In the genomic region with DNA sequence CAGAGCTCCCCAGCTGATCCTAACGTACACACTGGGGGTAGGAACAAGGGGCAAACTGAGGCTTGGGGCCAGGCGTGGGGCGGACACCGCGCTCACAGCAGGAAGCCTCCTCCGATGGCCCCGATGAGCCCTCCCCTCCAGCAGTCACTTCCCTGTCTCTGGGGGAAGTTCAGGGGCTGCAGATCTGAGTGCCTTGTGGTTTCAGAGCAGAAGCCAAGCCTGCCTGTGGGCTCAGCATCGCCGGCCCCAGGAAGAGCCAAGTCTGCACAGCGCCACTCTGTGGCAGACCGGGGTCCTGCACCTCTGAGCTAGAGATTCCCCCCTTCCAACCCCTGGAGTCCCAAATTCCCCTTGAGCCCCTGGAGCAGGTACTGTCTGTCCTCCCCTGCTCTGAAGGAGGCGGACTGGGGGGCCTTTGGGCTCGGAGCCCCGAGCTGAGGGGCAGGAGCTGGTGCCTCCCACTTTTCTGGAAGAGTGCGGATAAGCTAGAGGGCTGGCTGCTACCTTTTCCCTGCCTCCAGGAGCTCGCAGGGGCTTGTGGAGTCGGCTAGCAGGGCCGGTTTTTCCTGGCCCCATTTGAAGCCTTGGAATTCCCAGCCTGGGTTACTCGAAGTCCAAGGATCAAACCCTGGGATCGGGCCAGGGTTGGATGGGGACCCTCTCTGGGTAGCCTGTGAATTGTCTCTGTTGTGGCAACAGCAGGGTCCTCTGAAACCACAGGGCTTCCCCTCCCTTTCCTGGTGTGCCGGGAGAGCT, we compare ENCODE assay signal across 1 cellular context.
A peak's percentile ranks its signal among the peaks of the same experiment; 100 is the strongest.
TF ChIP-seq lines count a peak whose summit lies in the region.

No MANE protein-coding gene starts in this region.

TF ChIP-seq in K562, 482 proteins besides CTCF, POLR2A, EP300 and RAD21 (continued from another document and continues in another):
- TF ChIP-seq, protein P1, sequence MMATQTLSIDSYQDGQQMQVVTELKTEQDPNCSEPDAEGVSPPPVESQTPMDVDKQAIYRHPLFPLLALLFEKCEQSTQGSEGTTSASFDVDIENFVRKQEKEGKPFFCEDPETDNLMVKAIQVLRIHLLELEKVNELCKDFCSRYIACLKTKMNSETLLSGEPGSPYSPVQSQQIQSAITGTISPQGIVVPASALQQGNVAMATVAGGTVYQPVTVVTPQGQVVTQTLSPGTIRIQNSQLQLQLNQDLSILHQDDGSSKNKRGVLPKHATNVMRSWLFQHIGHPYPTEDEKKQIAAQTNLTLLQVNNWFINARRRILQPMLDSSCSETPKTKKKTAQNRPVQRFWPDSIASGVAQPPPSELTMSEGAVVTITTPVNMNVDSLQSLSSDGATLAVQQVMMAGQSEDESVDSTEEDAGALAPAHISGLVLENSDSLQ (IDR thresholded peaks at IDR 0.05), result 0 out of 2 replicates have a peak, but pooled peaks have one; percentile 3
- TF ChIP-seq SAP30 (IDR thresholded peaks at IDR 0.05; ENCODE audit: borderline replicate concordance, insufficient read depth, low read depth, low read length, poor library complexity, severe bottlenecking) (peak; percentile 47), SMARCA4 (IDR thresholded peaks at IDR 0.05) (peak; percentile 47; the same call in 1 of the 2 replicates), TEAD1 (CRISPR knock-in tag; IDR thresholded peaks at IDR 0.05) (peak in 1 of 2 experiments; percentile 62; a peak in 1 of 4 replicates), FOXM1 (IDR thresholded peaks at IDR 0.05; ENCODE audit: low read depth) (no peak), FOXM1 (CRISPR knock-in tag; IDR thresholded peaks at IDR 0.05; ENCODE audit: low read depth) (no peak), TCF7 (IDR thresholded peaks at IDR 0.05; ENCODE audit: borderline replicate concordance) (no peak), YY1 (IDR thresholded peaks at IDR 0.05; ENCODE audit: borderline replicate concordance in 1 of 3, control insufficient read depth in 1 of 3, extremely low read depth in 1 of 3, insufficient read depth in 3 of 3, insufficient read length in 1 of 3, insufficient replicate concordance in 2 of 3, low read depth in 1 of 3, low read length in 2 of 3) (peak in 2 of 3 experiments; percentile 64 to 69), FOSL1 (tag; conservative IDR thresholded peaks at IDR 0.05) (no peak), PURB (CRISPR knock-in tag; IDR thresholded peaks at IDR 0.05; ENCODE audit: low read depth) (no peak), ZNF232 (CRISPR knock-in tag; IDR thresholded peaks at IDR 0.05) (no peak), NBN (IDR thresholded peaks at IDR 0.05; ENCODE audit: low read depth) (peak; percentile 71; the same call in 1 of the 2 replicates), NCOR1 (IDR thresholded peaks at IDR 0.05) (peak; percentile 38), ZBTB17 (CRISPR knock-in tag; IDR thresholded peaks at IDR 0.05) (no peak), ZNF121 (CRISPR knock-in tag; conservative IDR thresholded peaks at IDR 0.05) (no peak), LARP7 (IDR thresholded peaks at IDR 0.05) (no peak), ZC3H8 (IDR thresholded peaks at IDR 0.05) (no peak), SNRNP70 (optimal IDR thresholded peaks at IDR 0.05; ENCODE audit: low read depth, low read length) (no peak), KLF1 (tag; IDR thresholded peaks at IDR 0.05) (no peak), GABPA (tag; conservative IDR thresholded peaks at IDR 0.05; ENCODE audit: low read depth) (peak; percentile 38), ZNF253 (CRISPR knock-in tag; conservative IDR thresholded peaks at IDR 0.05) (no peak), CHD1 (IDR thresholded peaks at IDR 0.05; ENCODE audit: low read length) (peak; percentile 8), SMAD2 (IDR thresholded peaks at IDR 0.05; ENCODE audit: low read depth, low read length) (no peak), FOS (IDR thresholded peaks at IDR 0.05; ENCODE audit: extremely low read depth, insufficient read length) (no peak), HNRNPL (IDR thresholded peaks at IDR 0.05; ENCODE audit: low read depth, low read length) (no peak), CHD2 (IDR thresholded peaks at IDR 0.05; ENCODE audit: low read depth, low read length) (no peak), MTA2 (IDR thresholded peaks at IDR 0.05; ENCODE audit: low read depth) (0 out of 2 replicates have a peak, but pooled peaks have one; percentile 7), CBX8 (IDR thresholded peaks at IDR 0.05; ENCODE audit: borderline replicate concordance, extremely low read depth, low read depth, low read length, poor library complexity, severe bottlenecking) (no peak), CTBP1 (IDR thresholded peaks at IDR 0.05; ENCODE audit: borderline replicate concordance) (peak; percentile 69; the same call in 1 of the 2 replicates), NR4A1 (CRISPR knock-in tag; IDR thresholded peaks at IDR 0.05) (no peak), NR4A1 (tag; IDR thresholded peaks at IDR 0.05) (no peak), CCAR2 (IDR thresholded peaks at IDR 0.05; ENCODE audit: low read depth, low read length) (no peak), ZNF766 (CRISPR knock-in tag; conservative IDR thresholded peaks at IDR 0.05) (0 out of 2 replicates have a peak, but pooled peaks have one; percentile 51), GATA2 (CRISPR knock-in tag; IDR thresholded peaks at IDR 0.05) (no peak), THRAP3 (IDR thresholded peaks at IDR 0.05; ENCODE audit: borderline replicate concordance) (no peak), ZBTB7A (IDR thresholded peaks at IDR 0.05; ENCODE audit: borderline replicate concordance, control insufficient read depth, low read depth, low read length) (peak; percentile 88), POLR3G (IDR thresholded peaks at IDR 0.05; ENCODE audit: extremely low read depth, insufficient read length, insufficient replicate concordance) (no peak), BHLHE40 (IDR thresholded peaks at IDR 0.05; ENCODE audit: low read length) (peak; percentile 53; the same call in 1 of the 2 replicates)
- TF ChIP-seq, protein P2, sequence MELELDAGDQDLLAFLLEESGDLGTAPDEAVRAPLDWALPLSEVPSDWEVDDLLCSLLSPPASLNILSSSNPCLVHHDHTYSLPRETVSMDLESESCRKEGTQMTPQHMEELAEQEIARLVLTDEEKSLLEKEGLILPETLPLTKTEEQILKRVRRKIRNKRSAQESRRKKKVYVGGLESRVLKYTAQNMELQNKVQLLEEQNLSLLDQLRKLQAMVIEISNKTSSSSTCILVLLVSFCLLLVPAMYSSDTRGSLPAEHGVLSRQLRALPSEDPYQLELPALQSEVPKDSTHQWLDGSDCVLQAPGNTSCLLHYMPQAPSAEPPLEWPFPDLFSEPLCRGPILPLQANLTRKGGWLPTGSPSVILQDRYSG (tag; conservative IDR thresholded peaks at IDR 0.05; ENCODE audit: low read depth), result no peak
- TF ChIP-seq, protein P3, sequence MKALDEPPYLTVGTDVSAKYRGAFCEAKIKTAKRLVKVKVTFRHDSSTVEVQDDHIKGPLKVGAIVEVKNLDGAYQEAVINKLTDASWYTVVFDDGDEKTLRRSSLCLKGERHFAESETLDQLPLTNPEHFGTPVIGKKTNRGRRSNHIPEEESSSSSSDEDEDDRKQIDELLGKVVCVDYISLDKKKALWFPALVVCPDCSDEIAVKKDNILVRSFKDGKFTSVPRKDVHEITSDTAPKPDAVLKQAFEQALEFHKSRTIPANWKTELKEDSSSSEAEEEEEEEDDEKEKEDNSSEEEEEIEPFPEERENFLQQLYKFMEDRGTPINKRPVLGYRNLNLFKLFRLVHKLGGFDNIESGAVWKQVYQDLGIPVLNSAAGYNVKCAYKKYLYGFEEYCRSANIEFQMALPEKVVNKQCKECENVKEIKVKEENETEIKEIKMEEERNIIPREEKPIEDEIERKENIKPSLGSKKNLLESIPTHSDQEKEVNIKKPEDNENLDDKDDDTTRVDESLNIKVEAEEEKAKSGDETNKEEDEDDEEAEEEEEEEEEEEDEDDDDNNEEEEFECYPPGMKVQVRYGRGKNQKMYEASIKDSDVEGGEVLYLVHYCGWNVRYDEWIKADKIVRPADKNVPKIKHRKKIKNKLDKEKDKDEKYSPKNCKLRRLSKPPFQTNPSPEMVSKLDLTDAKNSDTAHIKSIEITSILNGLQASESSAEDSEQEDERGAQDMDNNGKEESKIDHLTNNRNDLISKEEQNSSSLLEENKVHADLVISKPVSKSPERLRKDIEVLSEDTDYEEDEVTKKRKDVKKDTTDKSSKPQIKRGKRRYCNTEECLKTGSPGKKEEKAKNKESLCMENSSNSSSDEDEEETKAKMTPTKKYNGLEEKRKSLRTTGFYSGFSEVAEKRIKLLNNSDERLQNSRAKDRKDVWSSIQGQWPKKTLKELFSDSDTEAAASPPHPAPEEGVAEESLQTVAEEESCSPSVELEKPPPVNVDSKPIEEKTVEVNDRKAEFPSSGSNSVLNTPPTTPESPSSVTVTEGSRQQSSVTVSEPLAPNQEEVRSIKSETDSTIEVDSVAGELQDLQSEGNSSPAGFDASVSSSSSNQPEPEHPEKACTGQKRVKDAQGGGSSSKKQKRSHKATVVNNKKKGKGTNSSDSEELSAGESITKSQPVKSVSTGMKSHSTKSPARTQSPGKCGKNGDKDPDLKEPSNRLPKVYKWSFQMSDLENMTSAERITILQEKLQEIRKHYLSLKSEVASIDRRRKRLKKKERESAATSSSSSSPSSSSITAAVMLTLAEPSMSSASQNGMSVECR (CRISPR knock-in tag; IDR thresholded peaks at IDR 0.05), result peak; percentile 53; the same call in 1 of the 2 replicates
- TF ChIP-seq, protein P4, sequence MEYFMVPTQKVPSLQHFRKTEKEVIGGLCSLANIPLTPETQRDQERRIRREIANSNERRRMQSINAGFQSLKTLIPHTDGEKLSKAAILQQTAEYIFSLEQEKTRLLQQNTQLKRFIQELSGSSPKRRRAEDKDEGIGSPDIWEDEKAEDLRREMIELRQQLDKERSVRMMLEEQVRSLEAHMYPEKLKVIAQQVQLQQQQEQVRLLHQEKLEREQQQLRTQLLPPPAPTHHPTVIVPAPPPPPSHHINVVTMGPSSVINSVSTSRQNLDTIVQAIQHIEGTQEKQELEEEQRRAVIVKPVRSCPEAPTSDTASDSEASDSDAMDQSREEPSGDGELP (CRISPR knock-in tag; IDR thresholded peaks at IDR 0.05; ENCODE audit: borderline replicate concordance), result peak; percentile 83
- TF ChIP-seq, protein P5, sequence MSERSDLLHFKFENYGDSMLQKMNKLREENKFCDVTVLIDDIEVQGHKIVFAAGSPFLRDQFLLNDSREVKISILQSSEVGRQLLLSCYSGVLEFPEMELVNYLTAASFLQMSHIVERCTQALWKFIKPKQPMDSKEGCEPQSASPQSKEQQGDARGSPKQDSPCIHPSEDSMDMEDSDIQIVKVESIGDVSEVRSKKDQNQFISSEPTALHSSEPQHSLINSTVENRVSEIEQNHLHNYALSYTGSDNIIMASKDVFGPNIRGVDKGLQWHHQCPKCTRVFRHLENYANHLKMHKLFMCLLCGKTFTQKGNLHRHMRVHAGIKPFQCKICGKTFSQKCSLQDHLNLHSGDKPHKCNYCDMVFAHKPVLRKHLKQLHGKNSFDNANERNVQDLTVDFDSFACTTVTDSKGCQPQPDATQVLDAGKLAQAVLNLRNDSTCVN (CRISPR knock-in tag; IDR thresholded peaks at IDR 0.05), result no peak
- TF ChIP-seq, protein P6, sequence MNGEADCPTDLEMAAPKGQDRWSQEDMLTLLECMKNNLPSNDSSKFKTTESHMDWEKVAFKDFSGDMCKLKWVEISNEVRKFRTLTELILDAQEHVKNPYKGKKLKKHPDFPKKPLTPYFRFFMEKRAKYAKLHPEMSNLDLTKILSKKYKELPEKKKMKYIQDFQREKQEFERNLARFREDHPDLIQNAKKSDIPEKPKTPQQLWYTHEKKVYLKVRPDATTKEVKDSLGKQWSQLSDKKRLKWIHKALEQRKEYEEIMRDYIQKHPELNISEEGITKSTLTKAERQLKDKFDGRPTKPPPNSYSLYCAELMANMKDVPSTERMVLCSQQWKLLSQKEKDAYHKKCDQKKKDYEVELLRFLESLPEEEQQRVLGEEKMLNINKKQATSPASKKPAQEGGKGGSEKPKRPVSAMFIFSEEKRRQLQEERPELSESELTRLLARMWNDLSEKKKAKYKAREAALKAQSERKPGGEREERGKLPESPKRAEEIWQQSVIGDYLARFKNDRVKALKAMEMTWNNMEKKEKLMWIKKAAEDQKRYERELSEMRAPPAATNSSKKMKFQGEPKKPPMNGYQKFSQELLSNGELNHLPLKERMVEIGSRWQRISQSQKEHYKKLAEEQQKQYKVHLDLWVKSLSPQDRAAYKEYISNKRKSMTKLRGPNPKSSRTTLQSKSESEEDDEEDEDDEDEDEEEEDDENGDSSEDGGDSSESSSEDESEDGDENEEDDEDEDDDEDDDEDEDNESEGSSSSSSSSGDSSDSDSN (IDR thresholded peaks at IDR 0.05; ENCODE audit: borderline replicate concordance in 1 of 2, low read depth in 2 of 2, low read length in 2 of 2), result peak in 1 of 2 experiments; percentile 85; a peak in 1 of 4 replicates
- TF ChIP-seq, protein P7, sequence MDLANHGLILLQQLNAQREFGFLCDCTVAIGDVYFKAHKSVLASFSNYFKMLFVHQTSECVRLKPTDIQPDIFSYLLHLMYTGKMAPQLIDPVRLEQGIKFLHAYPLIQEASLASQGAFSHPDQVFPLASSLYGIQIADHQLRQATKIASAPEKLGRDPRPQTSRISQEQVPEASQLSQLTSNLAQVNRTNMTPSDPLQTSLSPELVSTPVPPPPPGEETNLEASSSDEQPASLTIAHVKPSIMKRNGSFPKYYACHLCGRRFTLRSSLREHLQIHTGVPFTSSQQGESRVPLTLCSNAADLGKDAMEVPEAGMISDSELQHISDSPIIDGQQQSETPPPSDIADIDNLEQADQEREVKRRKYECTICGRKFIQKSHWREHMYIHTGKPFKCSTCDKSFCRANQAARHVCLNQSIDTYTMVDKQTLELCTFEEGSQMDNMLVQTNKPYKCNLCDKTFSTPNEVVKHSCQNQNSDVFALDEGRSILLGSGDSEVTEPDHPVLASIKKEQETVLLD (IDR thresholded peaks at IDR 0.05), result no peak
- TF ChIP-seq, protein P8, sequence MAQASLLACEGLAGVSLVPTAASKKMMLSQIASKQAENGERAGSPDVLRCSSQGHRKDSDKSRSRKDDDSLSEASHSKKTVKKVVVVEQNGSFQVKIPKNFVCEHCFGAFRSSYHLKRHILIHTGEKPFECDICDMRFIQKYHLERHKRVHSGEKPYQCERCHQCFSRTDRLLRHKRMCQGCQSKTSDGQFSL (CRISPR knock-in tag; IDR thresholded peaks at IDR 0.05), result 0 out of 2 replicates have a peak, but pooled peaks have one; percentile 60
- TF ChIP-seq, protein P8 (tag; IDR thresholded peaks at IDR 0.05), result no peak
- TF ChIP-seq, protein P9, sequence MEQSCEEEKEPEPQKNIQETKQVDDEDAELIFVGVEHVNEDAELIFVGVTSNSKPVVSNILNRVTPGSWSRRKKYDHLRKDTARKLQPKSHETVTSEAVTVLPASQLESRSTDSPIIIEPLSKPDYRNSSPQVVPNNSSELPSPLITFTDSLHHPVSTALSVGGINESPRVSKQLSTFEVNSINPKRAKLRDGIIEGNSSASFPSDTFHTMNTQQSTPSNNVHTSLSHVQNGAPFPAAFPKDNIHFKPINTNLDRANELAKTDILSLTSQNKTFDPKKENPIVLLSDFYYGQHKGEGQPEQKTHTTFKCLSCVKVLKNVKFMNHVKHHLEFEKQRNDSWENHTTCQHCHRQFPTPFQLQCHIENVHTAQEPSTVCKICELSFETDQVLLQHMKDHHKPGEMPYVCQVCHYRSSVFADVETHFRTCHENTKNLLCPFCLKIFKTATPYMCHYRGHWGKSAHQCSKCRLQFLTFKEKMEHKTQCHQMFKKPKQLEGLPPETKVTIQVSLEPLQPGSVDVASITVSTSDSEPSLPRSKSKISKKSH (CRISPR knock-in tag; IDR thresholded peaks at IDR 0.05), result no peak
